ENCODE assay signal across 8 cellular contexts in the genomic region with DNA sequence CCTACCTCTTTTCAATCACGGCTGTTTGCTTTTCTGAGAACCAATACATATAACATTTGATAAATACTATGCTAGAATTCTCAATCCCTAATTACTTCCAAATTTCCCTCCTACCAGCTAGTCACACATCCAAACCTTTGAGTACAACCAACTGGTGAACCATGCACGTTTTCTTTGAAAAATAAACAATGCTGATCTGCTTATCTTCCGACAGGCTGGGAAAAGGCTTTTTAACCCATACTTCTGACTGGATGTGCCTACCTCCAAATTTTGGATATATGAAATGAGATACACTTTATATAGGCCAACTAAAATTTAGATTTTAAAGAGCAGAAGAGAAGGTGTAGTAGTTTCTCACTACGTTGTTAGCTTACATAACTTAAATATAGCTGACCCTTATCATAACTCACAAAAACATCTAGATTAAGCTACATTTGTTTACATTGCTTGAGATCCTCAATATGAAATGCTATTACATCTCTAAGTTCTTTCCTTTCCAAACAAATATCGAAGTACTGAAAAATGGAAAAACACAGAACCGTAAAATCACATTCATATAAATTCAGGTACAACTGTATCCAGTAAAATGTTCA. TPM values are rescaled to one million over a fixed set of nuclear protein-coding genes. Genes with fewer than 3 reads are reported as not detected.
DNase-seq lines count a peak whose midpoint lies in the region; TF ChIP-seq lines count a peak whose summit lies in the region.

No MANE protein-coding gene starts in this region.

- H3K4me3 ChIP-seq in ACC112 (ENCODE audit: low read depth, low read length): peak overlapping the region; percentile 89
- peak overlapping the region; percentile 72 for H3K4me3 ChIP-seq in HFF-Myc (replicated peaks; ENCODE audit: low read depth, low read length)
- H3K4me3 ChIP-seq in cardiac fibroblast (replicated peaks in 1 of 2; ENCODE audit: low read depth in 2 of 2, low read length in 2 of 2): peak overlapping the region; percentile 86 to 88
- H3K4me3 ChIP-seq in lower leg skin (ENCODE audit: low read depth, poor library complexity, severe bottlenecking): no peak overlapping the region

- no peak for DNase-seq in HFF-Myc (ENCODE audit: extremely low read depth, low read depth)
- DNase-seq in cardiac fibroblast (ENCODE audit: low read depth in 2 of 2): peak in 1 of 2 donors; percentile 32
- DNase-seq in myocyte (ENCODE audit: low read depth): peak; percentile 23
- no peak for DNase-seq in lower leg skin (ENCODE audit: low spot score in 2 of 2)
- DNase-seq in SKM-1 treated with dmso at 0.1 percent for 144 hours (lab: John Stamatoyannopoulos, UW; ENCODE audit: unreplicated experiment): no peak
- no peak for DNase-seq in NCI-H2227 (lab: John Stamatoyannopoulos, UW; ENCODE audit: unreplicated experiment)
- no peak for DNase-seq in stimulated activated naive CD4-positive, alpha-beta T cell (lab: John Stamatoyannopoulos, UW)

- H3K36me3 ChIP-seq in ACC112 (ENCODE audit: insufficient read depth, low read length): no peaks in the 10 kb centered on the region

- H2AFZ ChIP-seq in ACC112 (ENCODE audit: low read length, unreplicated experiment): no peak overlapping the region

- no peaks in the 10 kb centered on the region for H3K27me3 ChIP-seq in ACC112 (ENCODE audit: insufficient read depth, low read length)

- TF ChIP-seq CTCF in HFF-Myc (IDR thresholded peaks at IDR 0.05; ENCODE audit: low read depth, low read length, missing control alignments) (no peak), cardiac fibroblast (IDR thresholded peaks at IDR 0.05; ENCODE audit: low read depth, low read length) (no peak), lower leg skin (IDR thresholded peaks at IDR 0.05) (no peak)

- no peaks in the 10 kb centered on the region for H3K4me1 ChIP-seq in ACC112 (ENCODE audit: control insufficient read depth, insufficient read depth, low read length, unreplicated experiment)

- peak overlapping the region; percentile 88 for H3K27ac ChIP-seq in ACC112 (ENCODE audit: low read depth, low read length)

- WGBS in lower leg skin, 2 donors: 12 to 13% methylated on average over 6 of the region's 6 CpGs

- no peak for TF ChIP-seq POLR2A in lower leg skin (IDR thresholded peaks at IDR 0.05)

- intact Hi-C loops in lower leg skin (cut with DNase I; ENCODE audit: low total_unique reads): no loop called here

- H3K79me2 ChIP-seq in ACC112 (ENCODE audit: control insufficient read depth, insufficient read depth, low read length, unreplicated experiment): peaks cover 72% of the 10 kb centered on the region

RNA-seq across cellular contexts. Expression of a gene that starts 2.1 kb away (rescaled TPM):
- total RNA-seq in myocyte (52.2 and 59.9 TPM in 2 replicates), lower leg skin (10 to 100 TPM; 40.4 to 55.0 (median 45.2) TPM)
- polyA plus RNA-seq in myocyte (2012): 20.3 TPM
